Comparison of ENCODE assay signal across 1 cellular context in the genomic region with DNA sequence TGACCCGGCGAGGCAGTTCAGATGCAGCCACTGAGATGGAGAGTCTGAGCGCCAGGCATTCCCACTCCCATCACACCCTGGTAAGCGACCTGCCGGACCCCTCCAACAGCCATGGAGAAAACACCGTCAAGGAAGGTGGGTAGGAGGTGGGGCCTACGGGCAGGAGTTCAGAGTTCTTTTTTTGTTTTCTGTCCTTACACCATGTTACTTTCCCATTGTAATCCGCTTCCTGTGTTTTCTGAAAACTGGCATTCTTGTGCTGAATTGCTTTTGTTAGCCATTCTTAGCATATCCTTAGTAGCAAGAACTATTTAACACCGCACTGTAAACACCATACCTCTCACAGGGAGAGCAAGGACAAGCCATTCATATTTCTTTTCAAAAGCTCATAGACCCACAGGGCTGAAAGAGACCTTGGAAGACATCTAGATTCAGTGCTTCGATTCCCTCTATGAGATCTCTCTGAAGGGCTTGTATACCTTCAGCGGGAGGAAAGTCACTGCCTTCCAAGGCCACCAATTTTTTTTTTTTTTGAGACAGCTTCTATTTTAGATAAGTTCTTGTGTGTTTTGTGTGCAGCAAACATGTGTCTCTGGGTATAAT.
A peak's percentile ranks its signal among the peaks of the same experiment; 100 is the strongest.
TF ChIP-seq lines count a peak whose summit lies in the region.

No MANE protein-coding gene starts in this region.

TF ChIP-seq in GM23338, 12 proteins besides CTCF, POLR2A, EP300 and RAD21 (continued from another document):
- TF ChIP-seq, protein P1, sequence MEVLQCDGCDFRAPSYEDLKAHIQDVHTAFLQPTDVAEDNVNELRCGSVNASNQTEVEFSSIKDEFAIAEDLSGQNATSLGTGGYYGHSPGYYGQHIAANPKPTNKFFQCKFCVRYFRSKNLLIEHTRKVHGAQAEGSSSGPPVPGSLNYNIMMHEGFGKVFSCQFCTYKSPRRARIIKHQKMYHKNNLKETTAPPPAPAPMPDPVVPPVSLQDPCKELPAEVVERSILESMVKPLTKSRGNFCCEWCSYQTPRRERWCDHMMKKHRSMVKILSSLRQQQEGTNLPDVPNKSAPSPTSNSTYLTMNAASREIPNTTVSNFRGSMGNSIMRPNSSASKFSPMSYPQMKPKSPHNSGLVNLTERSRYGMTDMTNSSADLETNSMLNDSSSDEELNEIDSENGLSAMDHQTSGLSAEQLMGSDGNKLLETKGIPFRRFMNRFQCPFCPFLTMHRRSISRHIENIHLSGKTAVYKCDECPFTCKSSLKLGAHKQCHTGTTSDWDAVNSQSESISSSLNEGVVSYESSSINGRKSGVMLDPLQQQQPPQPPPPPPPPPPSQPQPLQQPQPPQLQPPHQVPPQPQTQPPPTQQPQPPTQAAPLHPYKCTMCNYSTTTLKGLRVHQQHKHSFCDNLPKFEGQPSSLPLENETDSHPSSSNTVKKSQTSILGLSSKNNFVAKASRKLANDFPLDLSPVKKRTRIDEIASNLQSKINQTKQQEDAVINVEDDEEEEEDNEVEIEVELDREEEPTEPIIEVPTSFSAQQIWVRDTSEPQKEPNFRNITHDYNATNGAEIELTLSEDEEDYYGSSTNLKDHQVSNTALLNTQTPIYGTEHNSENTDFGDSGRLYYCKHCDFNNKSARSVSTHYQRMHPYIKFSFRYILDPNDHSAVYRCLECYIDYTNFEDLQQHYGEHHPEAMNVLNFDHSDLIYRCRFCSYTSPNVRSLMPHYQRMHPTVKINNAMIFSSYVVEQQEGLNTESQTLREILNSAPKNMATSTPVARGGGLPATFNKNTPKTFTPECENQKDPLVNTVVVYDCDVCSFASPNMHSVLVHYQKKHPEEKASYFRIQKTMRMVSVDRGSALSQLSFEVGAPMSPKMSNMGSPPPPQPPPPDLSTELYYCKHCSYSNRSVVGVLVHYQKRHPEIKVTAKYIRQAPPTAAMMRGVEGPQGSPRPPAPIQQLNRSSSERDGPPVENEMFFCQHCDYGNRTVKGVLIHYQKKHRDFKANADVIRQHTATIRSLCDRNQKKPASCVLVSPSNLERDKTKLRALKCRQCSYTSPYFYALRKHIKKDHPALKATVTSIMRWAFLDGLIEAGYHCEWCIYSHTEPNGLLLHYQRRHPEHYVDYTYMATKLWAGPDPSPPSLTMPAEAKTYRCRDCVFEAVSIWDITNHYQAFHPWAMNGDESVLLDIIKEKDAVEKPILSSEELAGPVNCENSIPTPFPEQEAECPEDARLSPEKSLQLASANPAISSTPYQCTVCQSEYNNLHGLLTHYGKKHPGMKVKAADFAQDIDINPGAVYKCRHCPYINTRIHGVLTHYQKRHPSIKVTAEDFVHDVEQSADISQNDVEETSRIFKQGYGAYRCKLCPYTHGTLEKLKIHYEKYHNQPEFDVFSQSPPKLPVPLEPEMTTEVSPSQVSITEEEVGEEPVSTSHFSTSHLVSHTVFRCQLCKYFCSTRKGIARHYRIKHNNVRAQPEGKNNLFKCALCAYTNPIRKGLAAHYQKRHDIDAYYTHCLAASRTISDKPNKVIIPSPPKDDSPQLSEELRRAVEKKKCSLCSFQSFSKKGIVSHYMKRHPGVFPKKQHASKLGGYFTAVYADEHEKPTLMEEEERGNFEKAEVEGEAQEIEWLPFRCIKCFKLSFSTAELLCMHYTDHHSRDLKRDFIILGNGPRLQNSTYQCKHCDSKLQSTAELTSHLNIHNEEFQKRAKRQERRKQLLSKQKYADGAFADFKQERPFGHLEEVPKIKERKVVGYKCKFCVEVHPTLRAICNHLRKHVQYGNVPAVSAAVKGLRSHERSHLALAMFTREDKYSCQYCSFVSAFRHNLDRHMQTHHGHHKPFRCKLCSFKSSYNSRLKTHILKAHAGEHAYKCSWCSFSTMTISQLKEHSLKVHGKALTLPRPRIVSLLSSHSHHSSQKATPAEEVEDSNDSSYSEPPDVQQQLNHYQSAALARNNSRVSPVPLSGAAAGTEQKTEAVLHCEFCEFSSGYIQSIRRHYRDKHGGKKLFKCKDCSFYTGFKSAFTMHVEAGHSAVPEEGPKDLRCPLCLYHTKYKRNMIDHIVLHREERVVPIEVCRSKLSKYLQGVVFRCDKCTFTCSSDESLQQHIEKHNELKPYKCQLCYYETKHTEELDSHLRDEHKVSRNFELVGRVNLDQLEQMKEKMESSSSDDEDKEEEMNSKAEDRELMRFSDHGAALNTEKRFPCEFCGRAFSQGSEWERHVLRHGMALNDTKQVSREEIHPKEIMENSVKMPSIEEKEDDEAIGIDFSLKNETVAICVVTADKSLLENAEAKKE (CRISPR knock-in tag; IDR thresholded peaks at IDR 0.05), result peak; percentile 95
- peak; percentile 28; the same call in 1 of the 2 replicates for TF ChIP-seq POLR2AphosphoS5 (IDR thresholded peaks at IDR 0.05; ENCODE audit: low read depth)
- TF ChIP-seq ZNF114 (CRISPR knock-in tag; IDR thresholded peaks at IDR 0.05), result no peak
- no peak for TF ChIP-seq EZH2phosphoT487 (IDR thresholded peaks at IDR 0.05; ENCODE audit: unreplicated experiment)
- TF ChIP-seq, protein P2, sequence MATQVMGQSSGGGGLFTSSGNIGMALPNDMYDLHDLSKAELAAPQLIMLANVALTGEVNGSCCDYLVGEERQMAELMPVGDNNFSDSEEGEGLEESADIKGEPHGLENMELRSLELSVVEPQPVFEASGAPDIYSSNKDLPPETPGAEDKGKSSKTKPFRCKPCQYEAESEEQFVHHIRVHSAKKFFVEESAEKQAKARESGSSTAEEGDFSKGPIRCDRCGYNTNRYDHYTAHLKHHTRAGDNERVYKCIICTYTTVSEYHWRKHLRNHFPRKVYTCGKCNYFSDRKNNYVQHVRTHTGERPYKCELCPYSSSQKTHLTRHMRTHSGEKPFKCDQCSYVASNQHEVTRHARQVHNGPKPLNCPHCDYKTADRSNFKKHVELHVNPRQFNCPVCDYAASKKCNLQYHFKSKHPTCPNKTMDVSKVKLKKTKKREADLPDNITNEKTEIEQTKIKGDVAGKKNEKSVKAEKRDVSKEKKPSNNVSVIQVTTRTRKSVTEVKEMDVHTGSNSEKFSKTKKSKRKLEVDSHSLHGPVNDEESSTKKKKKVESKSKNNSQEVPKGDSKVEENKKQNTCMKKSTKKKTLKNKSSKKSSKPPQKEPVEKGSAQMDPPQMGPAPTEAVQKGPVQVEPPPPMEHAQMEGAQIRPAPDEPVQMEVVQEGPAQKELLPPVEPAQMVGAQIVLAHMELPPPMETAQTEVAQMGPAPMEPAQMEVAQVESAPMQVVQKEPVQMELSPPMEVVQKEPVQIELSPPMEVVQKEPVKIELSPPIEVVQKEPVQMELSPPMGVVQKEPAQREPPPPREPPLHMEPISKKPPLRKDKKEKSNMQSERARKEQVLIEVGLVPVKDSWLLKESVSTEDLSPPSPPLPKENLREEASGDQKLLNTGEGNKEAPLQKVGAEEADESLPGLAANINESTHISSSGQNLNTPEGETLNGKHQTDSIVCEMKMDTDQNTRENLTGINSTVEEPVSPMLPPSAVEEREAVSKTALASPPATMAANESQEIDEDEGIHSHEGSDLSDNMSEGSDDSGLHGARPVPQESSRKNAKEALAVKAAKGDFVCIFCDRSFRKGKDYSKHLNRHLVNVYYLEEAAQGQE (IDR thresholded peaks at IDR 0.05; ENCODE audit: unreplicated experiment), result peak; percentile 16
- TF ChIP-seq JUNB (IDR thresholded peaks at IDR 0.05; ENCODE audit: unreplicated experiment), result no peak
- peak; percentile 81 for TF ChIP-seq NANOG (IDR thresholded peaks at IDR 0.05; ENCODE audit: borderline replicate concordance)
- no peak; the same call in 1 of the 2 replicates for TF ChIP-seq CREB1 (CRISPR knock-in tag; IDR thresholded peaks at IDR 0.05; ENCODE audit: low read depth)
- no peak for TF ChIP-seq STAT1 (IDR thresholded peaks at IDR 0.05; ENCODE audit: unreplicated experiment)
- TF ChIP-seq ZNF331 (CRISPR knock-in tag; IDR thresholded peaks at IDR 0.05; ENCODE audit: low read depth), result no peak
